Comparison of ENCODE assay signal across 8 cellular contexts in the genomic region with DNA sequence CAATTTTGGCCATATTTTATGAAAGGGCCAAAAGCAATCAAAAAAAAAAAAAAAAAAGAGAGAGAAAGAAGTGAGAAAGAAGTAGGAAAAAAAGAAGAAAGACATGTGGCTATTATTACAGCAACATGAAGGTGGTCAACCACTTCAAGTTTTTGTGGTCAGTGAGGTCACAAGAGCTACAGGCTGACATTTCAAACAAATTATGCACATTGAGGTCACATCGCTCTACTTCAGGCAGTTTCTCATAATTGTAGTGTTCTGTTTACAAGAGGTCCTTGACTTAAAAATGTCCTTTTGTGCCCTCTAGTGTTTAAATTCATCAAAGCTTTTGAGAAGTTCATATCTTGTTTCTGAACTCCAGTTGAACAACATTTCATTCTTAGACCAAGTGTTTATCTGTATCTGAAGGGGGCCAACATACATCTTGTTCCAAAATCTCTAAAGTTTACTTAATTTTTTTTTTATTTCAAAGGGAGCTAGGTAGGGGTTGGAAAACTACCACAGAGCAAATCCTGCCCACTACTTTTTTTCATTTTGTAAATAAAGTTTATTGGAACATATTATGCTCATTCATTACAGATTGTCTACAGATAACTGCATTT.
DNase-seq lines count a peak whose midpoint lies in the region; ATAC-seq and TF ChIP-seq lines count a peak whose summit lies in the region.

No MANE protein-coding gene starts in this region.

- no peak overlapping the region for H3K4me3 ChIP-seq in BE2C (ENCODE audit: low read depth, low read length)

- H3K9me3 ChIP-seq in BE2C: no peaks in the 10 kb centered on the region

- H3K4me3 Mint-ChIP-seq in nephron progenitor cell: no peak overlapping the region

- H3K4me1 ChIP-seq in BE2C: peaks cover 9% of the 10 kb centered on the region

- H3K4me1 Mint-ChIP-seq in nephron progenitor cell: peaks cover 8% of the 10 kb centered on the region

- H3K27ac ChIP-seq in substantia nigra (ENCODE audit: low read depth, low read length, poor library complexity, severe bottlenecking): no peak overlapping the region

- H3K27me3 ChIP-seq in BE2C: no peaks in the 10 kb centered on the region

- TF ChIP-seq CTCF in BE2C (IDR thresholded peaks at IDR 0.05; ENCODE audit: low read depth, low read length) (peak; percentile 57), GM13977 (IDR thresholded peaks at IDR 0.05; ENCODE audit: extremely low read depth, insufficient read depth, missing control alignments) (peak; percentile 56), nephron progenitor cell (IDR thresholded peaks at IDR 0.05) (peak; percentile 43)

- ATAC-seq in HG02678 (IDR thresholded peaks at IDR 0.05; ENCODE audit: unreplicated experiment) (peak; percentile 99), esophagus mucosa (peak; percentile 37)

- in situ Hi-C loops in GM13977 (cut with MboI; ENCODE audit: low pct_unique_long_range_greater_than_20kb, low sequenced_read_pairs, unreplicated experiment): loop anchor here (25.0 kb wide), 1 partner anchor 407 kb away; no protein-coding TSS in a partner anchor

- H3K36me3 Mint-ChIP-seq in nephron progenitor cell (ENCODE audit: low read depth): peaks cover 15% of the 10 kb centered on the region

- H3K36me3 ChIP-seq in BE2C: no peaks in the 10 kb centered on the region

- H3K27me3 Mint-ChIP-seq in nephron progenitor cell (ENCODE audit: low read depth, poor library complexity): no peaks in the 10 kb centered on the region

- DNase-seq in BE2C: no peak
- peak; percentile 45 for DNase-seq in GM13977 (ENCODE audit: low spot score)
- DNase-seq in NAMALWA (ENCODE audit: low spot score): peak; percentile 72
- DNase-seq in SKM-1 (lab: John Stamatoyannopoulos, UW; ENCODE audit: unreplicated experiment): peak; percentile 89
- DNase-seq in nephron progenitor cell: no peak
- DNase-seq in substantia nigra (lab: John Stamatoyannopoulos, UW): no peak

- H3K27ac Mint-ChIP-seq in nephron progenitor cell: peak overlapping the region; percentile 52

- H3K9me3 Mint-ChIP-seq in nephron progenitor cell: peaks cover 22% of the 10 kb centered on the region

Comparison
In these comparisons a context has a peak if more than half of its experiments do, and no peak if none do; other contexts are left out.
1. DNase-seq: peak in GM13977 (single experiment), NAMALWA (single experiment) and SKM-1 (single experiment); none in BE2C (single experiment), nephron progenitor cell (single experiment) and substantia nigra (0 of 49).
2. Peak in every context shown above with its lines, with median percentiles within 50 percentile points of each other: CTCF ChIP-seq.